ENCODE assay signal across 14 cellular contexts in the genomic region with DNA sequence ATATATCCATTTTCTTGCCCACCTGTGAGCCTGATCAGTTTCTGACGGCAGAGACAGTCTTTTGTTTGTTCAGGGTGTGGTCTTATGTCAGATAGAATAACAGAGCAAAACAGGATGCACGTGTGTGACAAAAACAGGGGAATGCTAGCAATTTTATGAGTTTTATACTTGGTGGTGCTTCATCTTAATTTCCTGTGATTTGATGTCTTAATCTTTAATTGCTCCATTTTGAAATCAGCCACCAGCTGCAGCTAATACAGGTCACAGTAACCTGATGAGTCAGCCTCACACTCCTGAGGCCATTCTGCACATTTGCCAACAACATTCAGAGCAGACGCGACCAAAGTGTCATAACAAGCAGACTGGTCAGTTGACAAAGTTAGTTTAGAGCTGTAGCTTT. TPM values are rescaled to one million over a fixed set of nuclear protein-coding genes. Genes with fewer than 3 reads are reported as not detected.
DNase-seq lines count a peak whose midpoint lies in the region; ATAC-seq, FAIRE-seq and TF ChIP-seq lines count a peak whose summit lies in the region.
"Had no signal": no experiment of that assay in that cellular context is flagged by ENCODE, and none has a peak within 500 bp of the region (broad histone marks: within the 10 kb centered on the region; RNA-seq: fewer than 3 reads in every experiment).

No MANE protein-coding gene starts in this region.

- no CpG with 5 or more reads among the region's 4 CpGs for WGBS in H9 (ENCODE audit: extremely low coverage, insufficient read length, low lambda C conversion rate)

- H2BK5ac ChIP-seq in H9 (ENCODE audit: insufficient read length, low read length), result no peak overlapping the region

- no peaks in the 10 kb centered on the region for H3K27me3 Mint-ChIP-seq in astrocyte (ENCODE audit: low read depth, unreplicated experiment)
- H3K27me3 Mint-ChIP-seq in osteocyte (ENCODE audit: unreplicated experiment), result no peaks in the 10 kb centered on the region
- no peaks in the 10 kb centered on the region for H3K27me3 Mint-ChIP-seq in H9 (ENCODE audit: low read depth)
- H3K27me3 Mint-ChIP-seq: activated naive CD4-positive, alpha-beta T cell treated with anti-CD3 and anti-CD28 coated beads, Interleukin-2, amount 10 ng/mL, durations not matched to agents 7 days and 5 days had no signal

- TF ChIP-seq CTCF in HCT116 (IDR thresholded peaks at IDR 0.05 in 2 of 3, conservative IDR thresholded peaks at IDR 0.05 in 1 of 3; ENCODE audit: borderline replicate concordance in 1 of 3, insufficient read depth in 1 of 3, low read depth in 2 of 3, low read length in 2 of 3) (no peak), astrocyte (IDR thresholded peaks at IDR 0.05; ENCODE audit: insufficient read depth, low read depth, low read length) (no peak), osteocyte (IDR thresholded peaks at IDR 0.05) (no peak), H9 (conservative IDR thresholded peaks at IDR 0.05) (no peak)

- H3K36me3 ChIP-seq in HCT116 (ENCODE audit: control insufficient read depth in 1 of 2, insufficient read depth in 2 of 2, low read length in 2 of 2) (no peaks in the 10 kb centered on the region), astrocyte (ENCODE audit: insufficient read depth, low read length) (no peaks in the 10 kb centered on the region)
- H3K36me3 ChIP-seq: esophagus muscularis mucosa, prostate gland had no signal

- CTCF ChIA-PET in HCT116 (lab: Charles Lee), result no interaction called here

- H3K9ac ChIP-seq in HCT116 (ENCODE audit: low read length) (no peak overlapping the region), astrocyte (ENCODE audit: low read length) (no peak overlapping the region), H9 (ENCODE audit: extremely low read depth, insufficient read length, low read length) (no peak overlapping the region)

- H2BK12ac ChIP-seq in H9 (ENCODE audit: insufficient read length, low read depth, low read length), result no peak overlapping the region

- H3K4me2 ChIP-seq in HCT116 (ENCODE audit: low read length) (no peak overlapping the region), astrocyte (ENCODE audit: low read length) (no peak overlapping the region), H9 (ENCODE audit: insufficient read depth, insufficient read length, low read length) (no peak overlapping the region)

- H3K27me3 ChIP-seq in HCT116 (ENCODE audit: insufficient read depth, low read length), result no peaks in the 10 kb centered on the region
- H3K27me3 ChIP-seq in astrocyte (ENCODE audit: insufficient read depth, low read length), result no peaks in the 10 kb centered on the region
- H3K27me3 ChIP-seq in H9 (ENCODE audit: insufficient read depth, low read length), result no peaks in the 10 kb centered on the region
- H3K27me3 ChIP-seq: esophagus muscularis mucosa had no signal

- no peaks in the 10 kb centered on the region for H3K9me2 ChIP-seq in HCT116 (ENCODE audit: insufficient read depth)

- ATAC-seq in HCT116, result peak; percentile 36; the same call in 1 of the 2 replicates
- no peak for ATAC-seq in HG03432 (IDR thresholded peaks at IDR 0.05; ENCODE audit: unreplicated experiment)

- H3K4me1 Mint-ChIP-seq in astrocyte (ENCODE audit: low read depth, unreplicated experiment) (no peaks in the 10 kb centered on the region), osteocyte (ENCODE audit: unreplicated experiment) (peaks cover 4% of the 10 kb centered on the region), H9 (no peaks in the 10 kb centered on the region)
- H3K4me1 Mint-ChIP-seq: activated naive CD4-positive, alpha-beta T cell treated with anti-CD3 and anti-CD28 coated beads, Interleukin-2, amount 10 ng/mL, durations not matched to agents 7 days and 5 days had no signal

- H4K8ac ChIP-seq in H9 (replicated peaks; ENCODE audit: insufficient read length, low read depth, low read length), result no peak overlapping the region

- no peak overlapping the region for H3T11ph ChIP-seq in H9 (ENCODE audit: low read length)

- H3K9me3 ChIP-seq in HCT116 (ENCODE audit: control insufficient read depth in 1 of 2, insufficient read depth in 1 of 2, low read depth in 1 of 2, low read length in 2 of 2) (no peaks in the 10 kb centered on the region), astrocyte (ENCODE audit: insufficient read depth, low read depth, low read length) (no peaks in the 10 kb centered on the region), H9 (ENCODE audit: control insufficient read depth, low read depth, low read length) (no peaks in the 10 kb centered on the region)
- H3K9me3 ChIP-seq: esophagus muscularis mucosa, prostate gland had no signal

- H3K79me1 ChIP-seq in H9 (ENCODE audit: insufficient read depth, low read depth, low read length, poor library complexity, severe bottlenecking), result no peaks in the 10 kb centered on the region

- H4K20me1 ChIP-seq in HCT116 (ENCODE audit: insufficient read depth) (no peaks in the 10 kb centered on the region), astrocyte (ENCODE audit: insufficient read depth, low read length) (no peaks in the 10 kb centered on the region), H9 (ENCODE audit: control insufficient read depth, insufficient read depth, insufficient read length) (no peaks in the 10 kb centered on the region)

- no peak overlapping the region for H4K91ac ChIP-seq in H9 (ENCODE audit: insufficient read length, low read depth, low read length)

- H3K79me2 ChIP-seq in HCT116 (ENCODE audit: insufficient read depth, low read length) (no peaks in the 10 kb centered on the region), astrocyte (ENCODE audit: insufficient read depth, low read length) (no peaks in the 10 kb centered on the region), H9 (ENCODE audit: insufficient read depth, low read length) (no peaks in the 10 kb centered on the region)

- no peaks in the 10 kb centered on the region for H3K9me3 Mint-ChIP-seq in astrocyte (ENCODE audit: unreplicated experiment)
- no peaks in the 10 kb centered on the region for H3K9me3 Mint-ChIP-seq in osteocyte (ENCODE audit: unreplicated experiment)
- H3K9me3 Mint-ChIP-seq in H9, result no peaks in the 10 kb centered on the region; a peak in 1 of 5 replicates
- H3K9me3 Mint-ChIP-seq: activated naive CD4-positive, alpha-beta T cell treated with anti-CD3 and anti-CD28 coated beads, Interleukin-2, amount 10 ng/mL, durations not matched to agents 7 days and 5 days had no signal

- H3K14ac ChIP-seq in H9 (ENCODE audit: insufficient read depth, low read length), result no peak overlapping the region

- TF ChIP-seq RAD21 in HCT116 (IDR thresholded peaks at IDR 0.05; ENCODE audit: low read depth), result no peak

- H3K56ac ChIP-seq in H9 (ENCODE audit: insufficient read length, low read depth, low read length), result no peak overlapping the region

- BruUV-seq in HCT116 (replicated peaks; lab: Mats Ljungman, UMichigan), result no TSS peak

- no peak overlapping the region for H2BK120ac ChIP-seq in H9 (ENCODE audit: low read depth, low read length, poor library complexity, severe bottlenecking)

- peak; percentile 83 for DNase-seq in A172 (ENCODE audit: low spot score)
- DNase-seq in HCT116 (ENCODE audit: low read depth, low spot score), result no peak
- DNase-seq in astrocyte (ENCODE audit: low read depth), result peak; percentile 27
- DNase-seq in glomerular visceral epithelial cell (ENCODE audit: extremely low spot score), result peak; percentile 11
- DNase-seq in GM19238 (ENCODE audit: insufficient read length, low spot score), result no peak
- DNase-seq in osteocyte (ENCODE audit: extremely low spot score, unreplicated experiment), result no peak
- DNase-seq in H9, result no peak
- DNase-seq: activated naive CD4-positive, alpha-beta T cell treated with anti-CD3 and anti-CD28 coated beads, Interleukin-2, amount 10 ng/mL, durations not matched to agents 7 days and 5 days; AML-193; NCI-H1105; NCI-H524 treated with DMSO at 0.1 percent for 48 hours had no signal

- no peak overlapping the region for H3K23ac ChIP-seq in H9 (ENCODE audit: insufficient read length, low read depth, low read length)

- H3K27ac ChIP-seq in HCT116 (ENCODE audit: low read depth, low read length) (no peak overlapping the region), astrocyte (ENCODE audit: low read depth, low read length) (no peak overlapping the region), H9 (ENCODE audit: insufficient read length, low read depth, low read length) (no peak overlapping the region)
- H3K27ac ChIP-seq: esophagus muscularis mucosa, prostate gland had no signal

- no peak for TF ChIP-seq POLR2A in HCT116 (IDR thresholded peaks at IDR 0.05; ENCODE audit: borderline replicate concordance, extremely low read depth, insufficient read depth, insufficient read length)

- no peak overlapping the region for H2BK15ac ChIP-seq in H9 (ENCODE audit: low read depth, low read length)

- H3K27ac Mint-ChIP-seq in astrocyte (ENCODE audit: unreplicated experiment), result no peak overlapping the region
- H3K27ac Mint-ChIP-seq in osteocyte (ENCODE audit: unreplicated experiment), result no peak overlapping the region
- no peak overlapping the region for H3K27ac Mint-ChIP-seq in H9
- H3K27ac Mint-ChIP-seq: activated naive CD4-positive, alpha-beta T cell treated with anti-CD3 and anti-CD28 coated beads, Interleukin-2, amount 10 ng/mL, durations not matched to agents 7 days and 5 days had no signal

- no peaks in the 10 kb centered on the region for H3K36me3 Mint-ChIP-seq in astrocyte (ENCODE audit: low read depth, unreplicated experiment)
- no peaks in the 10 kb centered on the region for H3K36me3 Mint-ChIP-seq in osteocyte (ENCODE audit: unreplicated experiment)
- H3K36me3 Mint-ChIP-seq in H9 (ENCODE audit: insufficient read depth in 1 of 3, low read depth in 3 of 3), result no peaks in the 10 kb centered on the region; a peak in 1 of 7 replicates
- H3K36me3 Mint-ChIP-seq: activated naive CD4-positive, alpha-beta T cell treated with anti-CD3 and anti-CD28 coated beads, Interleukin-2, amount 10 ng/mL, durations not matched to agents 7 days and 5 days had no signal

- H4K5ac ChIP-seq in H9 (ENCODE audit: insufficient read length, low read depth, low read length), result no peak overlapping the region

- no peak overlapping the region for H2AFZ ChIP-seq in HCT116 (ENCODE audit: low read depth, low read length, poor library complexity, severe bottlenecking)
- H2AFZ ChIP-seq in astrocyte (ENCODE audit: low read depth, low read length), result no peak overlapping the region
- no peak overlapping the region for H2AFZ ChIP-seq in H9 (ENCODE audit: low read length)

- no peak overlapping the region for H3K4ac ChIP-seq in H9 (ENCODE audit: low read depth, low read length)

- H3K4me3 ChIP-seq in HCT116 (replicated peaks in 1 of 2; ENCODE audit: low read depth in 1 of 2, low read length in 2 of 2), result no peak overlapping the region
- H3K4me3 ChIP-seq in astrocyte (ENCODE audit: insufficient read depth, low read depth, low read length), result no peak overlapping the region
- H3K4me3 ChIP-seq: esophagus muscularis mucosa, prostate gland had no signal

- POLR2A ChIA-PET in HCT116 (lab: Charles Lee), result no interaction called here

- no peak for FAIRE-seq in astrocyte (lab: Jason Lieb, UNC)

- H3K18ac ChIP-seq in H9 (ENCODE audit: insufficient read length, low read depth, low read length), result no peak overlapping the region

- RAD21 ChIA-PET in HCT116 (lab: Charles Lee; ENCODE audit: low non-redundant PET in 1 of 2, low total read pairs in 2 of 2, uncharacterized antibody in 2 of 2, unreplicated experiment in 2 of 2), result no interaction called here

- H3K4me1 ChIP-seq in HCT116 (ENCODE audit: control insufficient read depth in 1 of 2, insufficient read depth in 2 of 2, low read length in 2 of 2) (peaks cover 3 to 5% of the 10 kb centered on the region in 2 experiments; a peak in 2 of 4 replicates), astrocyte (ENCODE audit: insufficient read depth, low read length) (no peaks in the 10 kb centered on the region), H9 (ENCODE audit: insufficient read depth, low read length) (no peaks in the 10 kb centered on the region)
- H3K4me1 ChIP-seq: prostate gland had no signal

- no peak overlapping the region for H2AK5ac ChIP-seq in H9 (ENCODE audit: insufficient read length, low read length)

- H3K4me3 Mint-ChIP-seq in astrocyte (ENCODE audit: unreplicated experiment) (no peak overlapping the region), osteocyte (ENCODE audit: unreplicated experiment) (no peak overlapping the region), H9 (no peak overlapping the region)
- H3K4me3 Mint-ChIP-seq: activated naive CD4-positive, alpha-beta T cell treated with anti-CD3 and anti-CD28 coated beads, Interleukin-2, amount 10 ng/mL, durations not matched to agents 7 days and 5 days had no signal

- no peaks in the 10 kb centered on the region for H3K23me2 ChIP-seq in H9 (ENCODE audit: insufficient read length, low read depth, low read length, poor library complexity, severe bottlenecking)

- intact Hi-C loops in HCT116 (cut with micrococcal nuclease), result no loop called here

- H2BK20ac ChIP-seq in H9 (ENCODE audit: low read depth, low read length, poor library complexity, severe bottlenecking), result no peak overlapping the region

RNA-seq across cellular contexts. Expression of gene JMY, which starts 42.3 kb away (rescaled TPM):
- 10.4 and 12.6 TPM in 2 replicates for total RNA-seq in A172 (2014; rRNA removed; shearing (Covaris generic))
- total RNA-seq in HCT116 (2021; ENCODE audit: unreplicated experiment) (15.6 TPM), astrocyte (7.0 and 9.0 TPM in 2 replicates), osteocyte (19.1 and 19.5 TPM in 2 replicates), H9 (2021) (14.2 and 15.2 TPM in 2 replicates)
- polyA plus RNA-seq in HCT116 (2012), result 4.0 and 4.4 TPM in 2 replicates

Comparison
In these comparisons a context has a peak if more than half of its experiments do, and no peak if none do; other contexts are left out.
1. DNase-seq: peak in A172 (single experiment), astrocyte (single experiment) and glomerular visceral epithelial cell (single experiment); none in HCT116 (single experiment), GM19238 (single experiment), osteocyte (single experiment) and H9 (single experiment).